In the genomic region with DNA sequence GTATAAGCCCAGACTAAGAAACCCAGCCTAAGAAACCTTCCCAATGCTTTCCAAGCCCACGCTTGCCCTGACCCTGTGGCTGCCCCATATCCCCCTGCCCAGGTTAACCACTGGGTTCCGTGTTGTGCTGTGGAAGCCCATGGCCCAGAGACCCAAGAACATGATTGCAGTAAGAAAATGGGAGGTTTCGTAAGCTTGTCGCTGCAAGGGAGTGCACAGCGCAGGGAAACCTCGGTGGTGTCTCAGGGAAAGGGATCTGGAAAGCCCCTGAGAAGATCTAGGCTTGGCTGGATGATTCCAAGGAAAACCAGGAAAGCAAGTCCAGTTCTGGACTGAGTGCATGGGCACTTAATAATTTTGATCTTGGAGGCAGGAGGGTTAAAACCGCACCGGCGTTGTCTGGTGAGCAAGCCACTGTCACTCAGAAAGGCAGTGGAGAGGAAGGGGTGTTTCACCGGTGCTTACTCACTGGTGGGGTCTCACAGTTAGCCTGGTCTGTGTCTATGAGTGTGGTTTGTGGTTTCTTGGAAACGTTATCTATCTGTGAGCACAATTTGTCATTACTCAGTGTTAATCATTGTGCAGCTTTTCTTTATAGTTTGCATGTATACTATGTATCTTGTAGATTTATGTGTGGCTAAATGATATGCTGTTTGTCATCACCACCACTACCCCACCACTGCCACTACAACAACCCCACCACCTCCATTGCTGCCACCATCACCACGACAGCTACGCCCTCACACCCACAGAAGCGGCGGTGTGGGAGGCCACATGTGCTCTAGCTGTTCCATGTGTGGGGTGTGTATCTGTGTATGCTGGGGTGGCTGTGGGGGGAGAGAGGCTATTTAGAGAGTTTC, we compare ENCODE assay signal across 10 cellular contexts. TPM values are rescaled to one million over a fixed set of nuclear protein-coding genes. Genes with fewer than 3 reads are reported as not detected.
DNase-seq lines count a peak whose midpoint lies in the region; ATAC-seq and TF ChIP-seq lines count a peak whose summit lies in the region.
"Had no signal": no experiment of that assay in that cellular context is flagged by ENCODE, and none has a peak within 500 bp of the region (broad histone marks: within the 10 kb centered on the region; RNA-seq: fewer than 3 reads in every experiment).

No MANE protein-coding gene starts in this region.

- peaks cover 0 to 32% (median 10%) of the 10 kb centered on the region in 7 donors for H3K4me1 Mint-ChIP-seq in naive thymus-derived CD4-positive, alpha-beta T cell

- in situ Hi-C loops in Caki2 (cut with HindIII; ENCODE audit: low pct_unique_long_range_greater_than_20kb, low sequenced_read_pairs) = no loop called here
- in situ Hi-C loops in astrocyte of the cerebellum (cut with HindIII; ENCODE audit: low sequenced_read_pairs) = loop anchor here (10.0 kb wide), 1 partner anchor 158 kb away; no protein-coding TSS in a partner anchor

- POLR2A ChIA-PET in naive thymus-derived CD4-positive, alpha-beta T cell (lab: Charles Lee) = no interaction called here

- no peaks in the 10 kb centered on the region for H3K9me3 Mint-ChIP-seq in naive thymus-derived CD4-positive, alpha-beta T cell

- H3K36me3 Mint-ChIP-seq in naive thymus-derived CD4-positive, alpha-beta T cell = no peaks in the 10 kb centered on the region

- intact Hi-C loops in naive thymus-derived CD4-positive, alpha-beta T cell (cut with micrococcal nuclease) = no loop called here

- CTCF ChIA-PET in naive thymus-derived CD4-positive, alpha-beta T cell (lab: Charles Lee) = no interaction called here

- peak overlapping the region in 2 of 9 donors; percentile 4 to 49 for H3K27ac Mint-ChIP-seq in naive thymus-derived CD4-positive, alpha-beta T cell

- peak; percentile 71 for ATAC-seq in naive thymus-derived CD4-positive, alpha-beta T cell
- ATAC-seq in HG02852 (IDR thresholded peaks at IDR 0.05; ENCODE audit: unreplicated experiment) = no peak
- ATAC-seq in HG02884 (IDR thresholded peaks at IDR 0.05; ENCODE audit: unreplicated experiment) = no peak

- no peaks in the 10 kb centered on the region for H3K36me3 ChIP-seq in naive thymus-derived CD4-positive, alpha-beta T cell (ENCODE audit: control insufficient read depth in 2 of 3, insufficient read depth in 3 of 3, low read length in 3 of 3)

- no peak overlapping the region for H3K4me3 ChIP-seq in astrocyte of the cerebellum (ENCODE audit: low read depth, low read length)
- no peak overlapping the region for H3K4me3 ChIP-seq in naive thymus-derived CD4-positive, alpha-beta T cell (ENCODE audit: low read length)
- H3K4me3 ChIP-seq: lung had no signal

- H3K27me3 Mint-ChIP-seq in naive thymus-derived CD4-positive, alpha-beta T cell = peaks cover 2 to 23% (median 7%) of the 10 kb centered on the region in 5 donors

- DNase-seq in Caki2 (ENCODE audit: low read depth) (peak; percentile 58), M059J (ENCODE audit: low read depth) (peak; percentile 98), astrocyte of the cerebellum (ENCODE audit: low read depth) (peak; percentile 43), middle frontal gyrus (ENCODE audit: extremely low spot score, low spot score) (no peak), AG08396 (ENCODE audit: low spot score) (no peak)
- DNase-seq in naive thymus-derived CD4-positive, alpha-beta T cell = no peak
- DNase-seq: amniotic stem cell had no signal

- no peak overlapping the region for H3K4me3 Mint-ChIP-seq in naive thymus-derived CD4-positive, alpha-beta T cell

- H3K27ac ChIP-seq in naive thymus-derived CD4-positive, alpha-beta T cell (ENCODE audit: low read depth, low read length) = no peak overlapping the region

- no peak for TF ChIP-seq CTCF in astrocyte of the cerebellum (IDR thresholded peaks at IDR 0.05; ENCODE audit: low read depth, low read length, missing control alignments)

- no peaks in the 10 kb centered on the region for H3K27me3 ChIP-seq in naive thymus-derived CD4-positive, alpha-beta T cell (ENCODE audit: control insufficient read depth in 2 of 2, insufficient read depth in 2 of 2, low read length in 2 of 2)

- H3K9me3 ChIP-seq in naive thymus-derived CD4-positive, alpha-beta T cell (ENCODE audit: control insufficient read depth in 2 of 3, low read length in 3 of 3) = no peaks in the 10 kb centered on the region

- peaks cover 3 to 28% of the 10 kb centered on the region in 2 donors for H3K4me1 ChIP-seq in naive thymus-derived CD4-positive, alpha-beta T cell (ENCODE audit: control insufficient read depth in 2 of 2, insufficient read depth in 2 of 2, low read length in 2 of 2)

RNA-seq across cellular contexts. Expression of gene PRDM11, which starts 53.3 kb away (rescaled TPM):
- total RNA-seq in Caki2 (2014; rRNA removed; shearing (Covaris generic); ENCODE audit: low replicate concordance) = 5.2 and 6.0 TPM in 2 replicates
- 3.5 and 6.1 TPM in 2 replicates for total RNA-seq in M059J (2014; rRNA removed; shearing (Covaris generic))
- 1 to 10 TPM; 2.2 to 8.8 (median 6.4) TPM for total RNA-seq in naive thymus-derived CD4-positive, alpha-beta T cell
- polyA plus RNA-seq in naive thymus-derived CD4-positive, alpha-beta T cell = 1 to 10 TPM in 1 of 2 donors, under 1 TPM in 1; 0.44 to 1.1 TPM

Comparison
In these comparisons a context has a peak if more than half of its experiments do, and no peak if none do; other contexts are left out.
1. DNase-seq: peak in Caki2 (single experiment), M059J (single experiment) and astrocyte of the cerebellum (single experiment); none in naive thymus-derived CD4-positive, alpha-beta T cell (0 of 9), middle frontal gyrus (single experiment) and AG08396 (single experiment).